Comparison of ENCODE assay signal across 27 cellular contexts in genomic region chr1:196933531-196934189, GRCh38. TPM values are rescaled to one million over a fixed set of nuclear protein-coding genes. Genes with fewer than 3 reads are reported as not detected.
A peak's percentile ranks its signal among the peaks of the same experiment; 100 is the strongest.
DNase-seq lines count a peak whose midpoint lies in the region; ATAC-seq and TF ChIP-seq lines count a peak whose summit lies in the region.
"Had no signal": no experiment of that assay in that cellular context is flagged by ENCODE, and none has a peak within 500 bp of the region (broad histone marks: within the 10 kb centered on the region; RNA-seq: fewer than 3 reads in every experiment).

No MANE protein-coding gene starts in this region.

- POLR2A ChIA-PET in WTC11 (lab: Charles Lee): no interaction called here

- no peaks in the 10 kb centered on the region for H3K27me3 ChIP-seq in thyroid gland
- H3K27me3 ChIP-seq: ascending aorta, sigmoid colon had no signal

- peak; percentile 61 for DNase-seq in NCI-H82 (lab: John Stamatoyannopoulos, UW)
- DNase-seq in NCI-H82 treated with DMSO at 0.1 percent for 48 hours (lab: John Stamatoyannopoulos, UW; ENCODE audit: unreplicated experiment): no peak
- peak; percentile 94 for DNase-seq in NCI-H146 (lab: John Stamatoyannopoulos, UW)
- DNase-seq in WTC11 (ENCODE audit: low spot score): peak; percentile 56
- DNase-seq in stimulated activated effector memory CD8-positive, alpha-beta T cell treated with anti-CD3 and anti-CD28 coated beads, Interleukin-12 subunit alpha, Interleukin-12 subunit beta, amount 100 ng/mL, for 72 hours (ENCODE audit: low spot score in 2 of 2): no peak
- no peak for DNase-seq in caudate nucleus (lab: John Stamatoyannopoulos, UW)
- DNase-seq in thyroid gland: no peak
- no peak for DNase-seq in central memory CD4-positive, alpha-beta T cell
- DNase-seq: 8988T; activated CD4-positive, alpha-beta T cell treated with anti-CD3 and anti-CD28 coated beads, Interleukin-2, amount 50 U/mL, for 48 hours; activated CD4-positive, CD25-positive, alpha-beta regulatory T cell; activated CD8-positive, alpha-beta memory T cell treated with anti-CD3 and anti-CD28 coated beads, Interleukin-2, amount 50 U/mL, for 4 hours; CD8-positive, alpha-beta memory T cell; dermis blood vessel endothelial cell; NCI-H1092 treated with DMSO at 0.1 percent for 48 hours; NCI-H524; sigmoid colon; T-helper 9 cell had no signal

- CTCF ChIA-PET in WTC11 (lab: Charles Lee): interaction anchor here (1.2 kb wide), 1 partner anchor 210 kb away, joined by 4 read pairs; no protein-coding TSS in a partner anchor

- peaks cover 7% of the 10 kb centered on the region for H3K9me3 Mint-ChIP-seq in WTC11
- H3K9me3 Mint-ChIP-seq in stimulated activated effector memory CD8-positive, alpha-beta T cell treated with anti-CD3 and anti-CD28 coated beads, Interleukin-12 subunit alpha, Interleukin-12 subunit beta, amount 100 ng/mL, for 72 hours: no peaks in the 10 kb centered on the region
- H3K9me3 Mint-ChIP-seq: activated T-helper 2 cell treated with anti-CD3 and anti-CD28 coated beads, Interferon-gamma antibody, Interleukin-2, Interleukin-4, amounts not matched to agents 10 μg/mL and 5 μg/mL and 100 μg/mL, durations not matched to agents 14 hours and 24 hours and 36 hours had no signal

- TF ChIP-seq POLR2A in thyroid gland (IDR thresholded peaks at IDR 0.05): no peak

- ATAC-seq in WTC11: peak; percentile 94
- peak; percentile 40 for ATAC-seq in stimulated activated effector memory CD8-positive, alpha-beta T cell treated with anti-CD3 and anti-CD28 coated beads, Interleukin-12 subunit alpha, Interleukin-12 subunit beta, amount 100 ng/mL, for 72 hours

- H3K4me1 Mint-ChIP-seq in WTC11: no peaks in the 10 kb centered on the region
- no peaks in the 10 kb centered on the region for H3K4me1 Mint-ChIP-seq in stimulated activated effector memory CD8-positive, alpha-beta T cell treated with anti-CD3 and anti-CD28 coated beads, Interleukin-12 subunit alpha, Interleukin-12 subunit beta, amount 100 ng/mL, for 72 hours
- H3K4me1 Mint-ChIP-seq: CD8-positive, alpha-beta memory T cell had no signal

- no peaks in the 10 kb centered on the region for H3K36me3 Mint-ChIP-seq in WTC11
- H3K36me3 Mint-ChIP-seq in stimulated activated effector memory CD8-positive, alpha-beta T cell treated with anti-CD3 and anti-CD28 coated beads, Interleukin-12 subunit alpha, Interleukin-12 subunit beta, amount 100 ng/mL, for 72 hours: no peaks in the 10 kb centered on the region
- H3K36me3 Mint-ChIP-seq: activated naive CD8-positive, alpha-beta T cell; CD8-positive, alpha-beta memory T cell had no signal

- TF ChIP-seq CTCF in WTC11 (IDR thresholded peaks at IDR 0.05) (no peak), thyroid gland (IDR thresholded peaks at IDR 0.05) (no peak)

- H3K27ac ChIP-seq in caudate nucleus (ENCODE audit: low read depth, low read length): no peak overlapping the region
- H3K27ac ChIP-seq in thyroid gland: no peak overlapping the region
- H3K27ac ChIP-seq: ascending aorta, RWPE1, sigmoid colon had no signal

- no peak overlapping the region for H3K4me3 Mint-ChIP-seq in WTC11
- no peak overlapping the region for H3K4me3 Mint-ChIP-seq in stimulated activated effector memory CD8-positive, alpha-beta T cell treated with anti-CD3 and anti-CD28 coated beads, Interleukin-12 subunit alpha, Interleukin-12 subunit beta, amount 100 ng/mL, for 72 hours
- H3K4me3 Mint-ChIP-seq: activated naive CD8-positive, alpha-beta T cell; CD8-positive, alpha-beta memory T cell had no signal

- no peaks in the 10 kb centered on the region for H3K27me3 Mint-ChIP-seq in WTC11 (ENCODE audit: low read depth)
- H3K27me3 Mint-ChIP-seq: activated naive CD8-positive, alpha-beta T cell had no signal

- intact Hi-C loops in thyroid gland (cut with DNase I): no loop called here

- H3K4me3 ChIP-seq in thyroid gland (replicated peaks in 1 of 3): no peak overlapping the region
- H3K4me3 ChIP-seq: ascending aorta, lung, sigmoid colon had no signal

- no peaks in the 10 kb centered on the region for H3K36me3 ChIP-seq in thyroid gland
- H3K36me3 ChIP-seq: ascending aorta, sigmoid colon had no signal

- H3K27ac Mint-ChIP-seq in WTC11: no peak overlapping the region
- no peak overlapping the region for H3K27ac Mint-ChIP-seq in stimulated activated effector memory CD8-positive, alpha-beta T cell treated with anti-CD3 and anti-CD28 coated beads, Interleukin-12 subunit alpha, Interleukin-12 subunit beta, amount 100 ng/mL, for 72 hours
- H3K27ac Mint-ChIP-seq: activated naive CD8-positive, alpha-beta T cell; activated T-helper 2 cell treated with anti-CD3 and anti-CD28 coated beads, Interferon-gamma antibody, Interleukin-2, Interleukin-4, amounts not matched to agents 10 μg/mL and 5 μg/mL and 100 μg/mL, durations not matched to agents 14 hours and 24 hours and 36 hours; CD8-positive, alpha-beta memory T cell had no signal

- no peaks in the 10 kb centered on the region for H3K9me3 ChIP-seq in thyroid gland
- H3K9me3 ChIP-seq: ascending aorta, sigmoid colon had no signal

- 90 to 96% methylated on average over 25 to 26 of the region's 32 CpGs for WGBS in thyroid gland, 2 donors

- H3K4me1 ChIP-seq in thyroid gland: no peaks in the 10 kb centered on the region
- H3K4me1 ChIP-seq: ascending aorta, sigmoid colon had no signal

TF ChIP-seq in WTC11, 78 proteins besides CTCF, POLR2A, EP300 and RAD21:
- no peak for TF ChIP-seq IRF2 (CRISPR knock-in tag; IDR thresholded peaks at IDR 0.05; ENCODE audit: borderline replicate concordance, low read depth)

RNA-seq across cellular contexts. Expression of gene CFHR2, which starts 9.9 kb away (rescaled TPM):
- total RNA-seq in WTC11 (2021) (0.37 TPM in 1 of 3 replicates, not detected in the others), thyroid gland (not detected)
- total RNA-seq: activated T-helper 2 cell treated with anti-CD3 and anti-CD28 coated beads, Interferon-gamma antibody, Interleukin-2, Interleukin-4, amounts not matched to agents 10 μg/mL and 5 μg/mL and 100 μg/mL, durations not matched to agents 14 hours and 24 hours and 36 hours; ascending aorta; cardiac septum; CD8-positive, alpha-beta memory T cell; dermis blood vessel endothelial cell; kidney epithelial cell; sigmoid colon; subcutaneous adipose tissue; ureter had no signal

RNA-seq across cellular contexts. Expression of gene CFHR5, which starts 43.7 kb away (rescaled TPM):
- total RNA-seq in WTC11 (2021) (not detected in 3 replicates), thyroid gland (not detected)
- total RNA-seq: activated T-helper 2 cell treated with anti-CD3 and anti-CD28 coated beads, Interferon-gamma antibody, Interleukin-2, Interleukin-4, amounts not matched to agents 10 μg/mL and 5 μg/mL and 100 μg/mL, durations not matched to agents 14 hours and 24 hours and 36 hours; ascending aorta; cardiac septum; CD8-positive, alpha-beta memory T cell; dermis blood vessel endothelial cell; kidney epithelial cell; lung; sigmoid colon; subcutaneous adipose tissue; ureter had no signal

RNA-seq across cellular contexts. Expression of gene CFHR4, which starts 45.8 kb away (rescaled TPM):
- total RNA-seq in WTC11 (2021) (0.42 TPM in 1 of 3 replicates, not detected in the others), thyroid gland (not detected)
- total RNA-seq: activated T-helper 2 cell treated with anti-CD3 and anti-CD28 coated beads, Interferon-gamma antibody, Interleukin-2, Interleukin-4, amounts not matched to agents 10 μg/mL and 5 μg/mL and 100 μg/mL, durations not matched to agents 14 hours and 24 hours and 36 hours; ascending aorta; cardiac septum; CD8-positive, alpha-beta memory T cell; dermis blood vessel endothelial cell; kidney epithelial cell; lung; sigmoid colon; subcutaneous adipose tissue; ureter had no signal

Comparison
In these comparisons a context has a peak if more than half of its experiments do, and no peak if none do; other contexts are left out.
1. DNase-seq: peak in NCI-H82 (single experiment), NCI-H146 (single experiment) and WTC11 (single experiment); none in NCI-H82 treated with DMSO at 0.1 percent for 48 hours (single experiment), stimulated activated effector memory CD8-positive, alpha-beta T cell treated with anti-CD3 and anti-CD28 coated beads, Interleukin-12 subunit alpha, Interleukin-12 subunit beta, amount 100 ng/mL, for 72 hours (0 of 2), caudate nucleus (0 of 61), thyroid gland (0 of 2) and central memory CD4-positive, alpha-beta T cell (single experiment).